Comparison of ENCODE assay signal across 8 cellular contexts in genomic region chr3:52004158-52004787, GRCh38. TPM values are rescaled to one million over a fixed set of nuclear protein-coding genes. Genes with fewer than 3 reads are reported as not detected.
DNase-seq lines count a peak whose midpoint lies in the region; ATAC-seq and TF ChIP-seq lines count a peak whose summit lies in the region.

No MANE protein-coding gene starts in this region.

- H3K27ac ChIP-seq in cingulate gyrus (ENCODE audit: low read depth, low read length), result peak overlapping the region; percentile 60
- H3K27ac ChIP-seq in right lobe of liver, result no peak overlapping the region

- H3K27me3 ChIP-seq in right lobe of liver, result no peaks in the 10 kb centered on the region

- DNase-seq in AG10803 (ENCODE audit: low read depth), result peak; percentile 35
- peak; percentile 55 to 58 for DNase-seq in Kasumi-1 (lab: John Stamatoyannopoulos, UW)
- no peak for DNase-seq in right lobe of liver
- DNase-seq in activated CD4-positive, alpha-beta T cell treated with anti-CD3 and anti-CD28 coated beads, Interleukin-2, amount 50 U/mL, for 48 hours, result no peak
- no peak for DNase-seq in NCI-H1048 (lab: John Stamatoyannopoulos, UW)

- intact Hi-C loops in right lobe of liver (cut with DNase I), result loop anchor here (5.0 kb wide), 2 partner anchors 118 to 138 kb away; no protein-coding TSS in a partner anchor

- no peaks in the 10 kb centered on the region for H3K36me3 ChIP-seq in right lobe of liver

- 42% methylated on average over 4 of the region's 16 CpGs for WGBS in right lobe of liver (ENCODE audit: insufficient coverage, low coverage, low lambda C conversion rate, missing lambda C conversion rate)

- H3K4me1 ChIP-seq in right lobe of liver, result peaks cover 0 to 9% (median 0%) of the 10 kb centered on the region in 4 donors

- no peak for TF ChIP-seq POLR2A in right lobe of liver (IDR thresholded peaks at IDR 0.05)

- H3K9me3 ChIP-seq in right lobe of liver, result no peaks in the 10 kb centered on the region

- peak; percentile 55 for TF ChIP-seq CTCF in AG10803 (conservative IDR thresholded peaks at IDR 0.05; ENCODE audit: low read length)
- TF ChIP-seq CTCF in right lobe of liver (IDR thresholded peaks at IDR 0.05), result peak; percentile 20 to 31 (median 25)

- H3K4me3 ChIP-seq in AG10803 (ENCODE audit: low read length) (no peak overlapping the region), right lobe of liver (no peak overlapping the region)

- ATAC-seq in right lobe of liver (peak; percentile 10 to 19 (median 16)), HG02981 (IDR thresholded peaks at IDR 0.05; ENCODE audit: unreplicated experiment) (no peak), GM21423 (IDR thresholded peaks at IDR 0.05; ENCODE audit: unreplicated experiment) (no peak)

RNA-seq across cellular contexts. Expression of gene RPL29, which starts 8.6 kb away (rescaled TPM):
- total RNA-seq in right lobe of liver, result 100 to 1,000 TPM; 396 to 971 (median 447) TPM

RNA-seq across cellular contexts. Expression of gene ACY1, which starts 20.9 kb away (rescaled TPM):
- 100 to 1,000 TPM; 223 to 479 (median 297) TPM for total RNA-seq in right lobe of liver

RNA-seq across cellular contexts. Expression of gene ABHD14A, which starts 29.4 kb away (rescaled TPM):
- total RNA-seq in right lobe of liver, result 10 to 100 TPM in 4 of 6 experiments, 1 to 10 TPM in 2; 8.3 to 22.2 (median 15.1) TPM

RNA-seq across cellular contexts. Expression of gene ABHD14B, which starts 30.4 kb away (rescaled TPM):
- 100 to 1,000 TPM in 4 of 6 experiments, 10 to 100 TPM in 2; 62.9 to 126 (median 109) TPM for total RNA-seq in right lobe of liver

RNA-seq across cellular contexts. Expression of gene PCBP4, which starts 37.0 kb away (rescaled TPM):
- 10 to 100 TPM in 3 of 6 experiments, 1 to 10 TPM in 3; 6.5 to 19.2 (median 11.7) TPM for total RNA-seq in right lobe of liver

Comparison
In these comparisons a context has a peak if more than half of its experiments do, and no peak if none do; other contexts are left out.
1. DNase-seq: peak in AG10803 (single experiment) and Kasumi-1 (2 of 2); none in right lobe of liver (0 of 3), activated CD4-positive, alpha-beta T cell treated with anti-CD3 and anti-CD28 coated beads, Interleukin-2, amount 50 U/mL, for 48 hours (0 of 2) and NCI-H1048 (single experiment).
2. ATAC-seq: peak in right lobe of liver (4 of 4); none in HG02981 (single experiment) and GM21423 (single experiment).